In the genomic region with DNA sequence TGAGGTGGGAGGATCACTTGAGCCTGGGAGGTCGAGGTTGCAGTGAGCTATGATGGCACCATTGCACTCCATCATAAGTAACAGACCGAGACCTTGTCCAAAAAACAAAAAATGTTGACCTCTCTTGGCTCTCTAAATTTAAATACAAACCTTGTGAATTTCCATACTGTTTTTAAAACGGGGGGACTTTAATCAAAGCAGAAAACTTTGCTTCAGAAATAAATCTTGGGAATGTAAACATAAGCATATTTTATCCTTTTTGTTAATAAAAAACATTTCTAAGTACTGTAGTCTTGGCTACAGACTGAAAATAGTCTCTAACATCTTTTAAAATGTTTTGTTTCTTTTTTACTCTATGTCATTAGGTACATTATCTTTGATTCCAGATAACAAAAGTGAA, we compare ENCODE assay signal across 30 cellular contexts.
"Had no signal": no experiment of that assay in that cellular context is flagged by ENCODE, and none has a peak within 500 bp of the region (broad histone marks: within the 10 kb centered on the region; RNA-seq: fewer than 3 reads in every experiment).

No MANE protein-coding gene starts in this region.

- H3K36me3 Mint-ChIP-seq: immature natural killer cell; natural killer cell; stimulated activated memory B cell treated with anti-CD40 and anti-IgM and Interleukin-4, amounts not matched to agents 10 μg/mL and 1 μg/mL and 100 μg/mL, for 72 hours; WTC11 had no signal

- H3K36me3 ChIP-seq: breast epithelium, tibial artery, upper lobe of right lung had no signal

- H3K4me1 Mint-ChIP-seq: activated CD4-positive, alpha-beta memory T cell treated with anti-CD3 and anti-CD28 coated beads, Interleukin-2, amount 10 ng/mL, durations not matched to agents 7 days and 5 days; activated CD4-positive, alpha-beta T cell treated with anti-CD3 and anti-CD28 coated beads, Interleukin-2, amount 10 ng/mL, durations not matched to agents 7 days and 5 days; central memory CD8-positive, alpha-beta T cell; immature natural killer cell; natural killer cell; stimulated activated memory B cell treated with anti-CD40 and anti-IgM and Interleukin-4, amounts not matched to agents 10 μg/mL and 1 μg/mL and 100 μg/mL, for 72 hours; stimulated activated naive CD8-positive, alpha-beta T cell treated with anti-CD3 and anti-CD28 coated beads, Interleukin-15, amount 100 ng/mL, for 72 hours had no signal

- DNase-seq: activated CD4-positive, alpha-beta memory T cell treated with anti-CD3 and anti-CD28 coated beads, Interleukin-2, amount 10 ng/mL, durations not matched to agents 7 days and 5 days; activated CD4-positive, alpha-beta T cell treated with anti-CD3 and anti-CD28 coated beads for 1 hour; activated CD4-positive, alpha-beta T cell treated with anti-CD3 and anti-CD28 coated beads, Interleukin-2, amount 10 ng/mL, durations not matched to agents 7 days and 5 days; activated CD8-positive, alpha-beta memory T cell treated with anti-CD3 and anti-CD28 coated beads, Interleukin-2, amount 50 U/mL, for 48 hours; activated gamma-delta T cell treated with Interleukin-2 at 50 U/mL for 16 hours; activated naive CD4-positive, alpha-beta T cell treated with anti-CD3 and anti-CD28 coated beads, Interleukin-2, amount 50 U/mL, for 16 hours; activated T-cell treated with anti-CD3 and anti-CD28 coated beads, Interleukin-2, amount 50 U/mL, for 24 hours; dermis blood vessel endothelial cell; effector CD4-positive, alpha-beta T cell; foreskin melanocyte; hypothalamus; immature natural killer cell; midbrain; natural killer cell; small intestine; stimulated activated CD4-positive, alpha-beta T cell treated with anti-CD3 and anti-CD28 coated beads, Interleukin-1b, Interleukin-23, amount 100 ng/mL, for 48 hours; stimulated activated CD4-positive, alpha-beta T cell treated with anti-CD3 and anti-CD28 coated beads, Interleukin-4, amount 100 ng/mL, for 4 hours; stimulated activated CD8-positive, alpha-beta memory T cell treated with anti-CD3 and anti-CD28 coated beads, Interleukin-4, amount 100 ng/mL, for 48 hours; stimulated activated naive CD8-positive, alpha-beta T cell treated with anti-CD3 and anti-CD28 coated beads, Interleukin-15, amount 100 ng/mL, for 72 hours; T-helper 2 cell; tibial artery; upper lobe of right lung had no signal

- H3K9me3 Mint-ChIP-seq: activated CD4-positive, alpha-beta memory T cell treated with anti-CD3 and anti-CD28 coated beads, Interleukin-2, amount 10 ng/mL, durations not matched to agents 7 days and 5 days; activated CD4-positive, alpha-beta T cell treated with anti-CD3 and anti-CD28 coated beads, Interleukin-2, amount 10 ng/mL, durations not matched to agents 7 days and 5 days; activated T-cell treated with anti-CD3 and anti-CD28 coated beads, Interleukin-2, amount 50 U/mL, for 24 hours; central memory CD8-positive, alpha-beta T cell; natural killer cell; stimulated activated memory B cell treated with anti-CD40 and anti-IgM and Interleukin-4, amounts not matched to agents 10 μg/mL and 1 μg/mL and 100 μg/mL, for 72 hours; stimulated activated naive CD8-positive, alpha-beta T cell treated with anti-CD3 and anti-CD28 coated beads, Interleukin-15, amount 100 ng/mL, for 72 hours; WTC11 had no signal

- H3K4me3 ChIP-seq: breast epithelium, tibial artery, upper lobe of right lung had no signal

- H3K27ac Mint-ChIP-seq: activated CD4-positive, alpha-beta memory T cell treated with anti-CD3 and anti-CD28 coated beads, Interleukin-2, amount 10 ng/mL, durations not matched to agents 7 days and 5 days; activated CD4-positive, alpha-beta T cell treated with anti-CD3 and anti-CD28 coated beads, Interleukin-2, amount 10 ng/mL, durations not matched to agents 7 days and 5 days; activated T-cell treated with anti-CD3 and anti-CD28 coated beads, Interleukin-2, amount 50 U/mL, for 24 hours; natural killer cell; progenitor cell of endocrine pancreas; stimulated activated memory B cell treated with anti-CD40 and anti-IgM and Interleukin-4, amounts not matched to agents 10 μg/mL and 1 μg/mL and 100 μg/mL, for 72 hours; stimulated activated naive CD8-positive, alpha-beta T cell treated with anti-CD3 and anti-CD28 coated beads, Interleukin-15, amount 100 ng/mL, for 72 hours; WTC11 had no signal

- H3K27me3 Mint-ChIP-seq: central memory CD8-positive, alpha-beta T cell had no signal

- H3K27me3 ChIP-seq: breast epithelium, tibial artery, upper lobe of right lung had no signal

- FAIRE-seq: small intestine had no signal

- H3K27ac ChIP-seq: breast epithelium, epithelial cell of prostate, upper lobe of right lung had no signal

- ATAC-seq: natural killer cell; sciatic nerve; SK-N-SH treated with all-trans-retinoic acid at 6 μM for 48 hours; stimulated activated memory B cell treated with anti-CD40 and anti-IgM and Interleukin-4, amounts not matched to agents 10 μg/mL and 1 μg/mL and 100 μg/mL, for 72 hours; stimulated activated naive CD8-positive, alpha-beta T cell treated with anti-CD3 and anti-CD28 coated beads, Interleukin-15, amount 100 ng/mL, for 72 hours; upper lobe of right lung; WTC11 had no signal

- H3K9me3 ChIP-seq: breast epithelium, tibial artery, upper lobe of right lung had no signal

- H3K4me3 Mint-ChIP-seq: activated CD4-positive, alpha-beta memory T cell treated with anti-CD3 and anti-CD28 coated beads, Interleukin-2, amount 10 ng/mL, durations not matched to agents 7 days and 5 days; activated CD4-positive, alpha-beta T cell treated with anti-CD3 and anti-CD28 coated beads, Interleukin-2, amount 10 ng/mL, durations not matched to agents 7 days and 5 days; activated T-cell treated with anti-CD3 and anti-CD28 coated beads, Interleukin-2, amount 50 U/mL, for 24 hours; central memory CD8-positive, alpha-beta T cell; immature natural killer cell; natural killer cell; stimulated activated memory B cell treated with anti-CD40 and anti-IgM and Interleukin-4, amounts not matched to agents 10 μg/mL and 1 μg/mL and 100 μg/mL, for 72 hours; stimulated activated naive CD8-positive, alpha-beta T cell treated with anti-CD3 and anti-CD28 coated beads, Interleukin-15, amount 100 ng/mL, for 72 hours; WTC11 had no signal

- H3K4me1 ChIP-seq: breast epithelium, upper lobe of right lung had no signal
